ENCODE assay signal across 15 cellular contexts in the genomic region with DNA sequence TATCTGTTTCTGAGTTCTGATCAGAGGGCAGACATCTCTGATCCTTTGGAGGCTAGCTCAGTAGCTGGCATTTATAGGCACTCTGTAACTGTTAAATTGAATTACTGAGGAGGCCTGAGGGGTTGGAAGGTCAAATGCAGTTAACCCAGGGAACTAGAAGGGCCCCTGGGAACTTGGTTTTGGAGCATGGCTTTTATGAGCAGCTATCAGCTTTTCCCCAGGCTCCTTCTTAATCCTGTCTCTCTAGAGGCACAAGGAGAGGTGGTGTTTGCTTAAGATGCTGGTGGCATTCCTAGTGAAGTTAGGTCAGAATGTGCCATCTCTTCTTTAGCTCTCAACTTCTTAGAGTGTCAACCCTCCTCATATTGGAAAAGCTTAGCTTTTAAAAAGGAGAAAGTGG.
DNase-seq lines count a peak whose midpoint lies in the region; ATAC-seq and TF ChIP-seq lines count a peak whose summit lies in the region.
"Had no signal": no experiment of that assay in that cellular context is flagged by ENCODE, and none has a peak within 500 bp of the region (broad histone marks: within the 10 kb centered on the region; RNA-seq: fewer than 3 reads in every experiment).

No MANE protein-coding gene starts in this region.

- H3K9me3 ChIP-seq in breast epithelium = no peaks in the 10 kb centered on the region
- H3K9me3 ChIP-seq: HAP-1, lower lobe of right lung, spleen had no signal

- intact Hi-C loops in breast epithelium (cut with DNase I; ENCODE audit: low total_unique reads) (no loop called here), MCF 10A (cut with micrococcal nuclease) (no loop called here), dorsolateral prefrontal cortex (cut with DNase I) (no loop called here)
- intact Hi-C loops in dendritic cell treated with granulocyte-macrophage colony-stimulating factor and Interleukin-4, amounts not matched to agents 40 ng/mL and 50 ng/mL, for 4 days (cut with micrococcal nuclease) = no loop called here

- H3K27ac ChIP-seq in breast epithelium (peak overlapping the region; percentile 45 to 65), dorsolateral prefrontal cortex (no peak overlapping the region)
- H3K27ac ChIP-seq: lower lobe of right lung had no signal

- no peak for TF ChIP-seq POLR2A in breast epithelium (IDR thresholded peaks at IDR 0.05)

- H3K27me3 Mint-ChIP-seq in MCF 10A (ENCODE audit: insufficient read depth, unreplicated experiment) = no peaks in the 10 kb centered on the region
- H3K27me3 Mint-ChIP-seq in dendritic cell treated with granulocyte-macrophage colony-stimulating factor and Interleukin-4, amounts not matched to agents 40 ng/mL and 50 ng/mL, for 4 days = no peaks in the 10 kb centered on the region
- no peaks in the 10 kb centered on the region for H3K27me3 Mint-ChIP-seq in osteocyte (ENCODE audit: unreplicated experiment)
- H3K27me3 Mint-ChIP-seq in type B pancreatic cell = no peaks in the 10 kb centered on the region
- H3K27me3 Mint-ChIP-seq: activated CD4-positive, alpha-beta T cell treated with anti-CD3 and anti-CD28 coated beads, Interleukin-2, amount 10 ng/mL, durations not matched to agents 7 days and 5 days had no signal

- no peak overlapping the region for H3K4me3 ChIP-seq in breast epithelium
- no peak overlapping the region for H3K4me3 ChIP-seq in dorsolateral prefrontal cortex
- H3K4me3 ChIP-seq: GM12878, HAP-1, lower lobe of right lung, spleen had no signal

- CTCF ChIA-PET in MCF 10A (lab: Yijun Ruan, JAX) = interaction anchor here (0.6 to 1.7 kb wide), 5 partner anchors 16 to 544 kb away, joined by 3 to 7 read pairs (median 4); a partner anchor contains a TSS

- POLR2A ChIA-PET in MCF 10A (lab: Yijun Ruan, JAX) = interaction anchor here (1.0 kb wide), 1 partner anchor 9 kb away, joined by 3 read pairs; no protein-coding TSS in a partner anchor

- DNase-seq in breast epithelium (ENCODE audit: low spot score in 2 of 2) (no peak), MCF 10A (ENCODE audit: unreplicated experiment) (no peak), osteocyte (ENCODE audit: extremely low spot score, unreplicated experiment) (no peak), type B pancreatic cell (ENCODE audit: extremely low spot score, unreplicated experiment) (no peak), dorsolateral prefrontal cortex (no peak), DMS 273 (lab: John Stamatoyannopoulos, UW; ENCODE audit: unreplicated experiment) (no peak)
- DNase-seq: activated CD4-positive, alpha-beta T cell treated with anti-CD3 and anti-CD28 coated beads, Interleukin-2, amount 10 ng/mL, durations not matched to agents 7 days and 5 days; activated T-cell treated with anti-CD3 and anti-CD28 coated beads, Interleukin-2, amount 50 U/mL, for 72 hours; lower lobe of right lung; NCI-H1105 treated with DMSO at 0.1 percent for 48 hours; spleen had no signal

- H3K9me3 Mint-ChIP-seq in MCF 10A (ENCODE audit: unreplicated experiment) (no peaks in the 10 kb centered on the region), osteocyte (ENCODE audit: unreplicated experiment) (no peaks in the 10 kb centered on the region), type B pancreatic cell (peaks cover 5% of the 10 kb centered on the region)
- H3K9me3 Mint-ChIP-seq in dendritic cell treated with granulocyte-macrophage colony-stimulating factor and Interleukin-4, amounts not matched to agents 40 ng/mL and 50 ng/mL, for 4 days = no peaks in the 10 kb centered on the region
- H3K9me3 Mint-ChIP-seq: activated CD4-positive, alpha-beta T cell treated with anti-CD3 and anti-CD28 coated beads, Interleukin-2, amount 10 ng/mL, durations not matched to agents 7 days and 5 days; activated T-cell treated with anti-CD3 and anti-CD28 coated beads, Interleukin-2, amount 50 U/mL, for 72 hours had no signal

- no peaks in the 10 kb centered on the region for H3K36me3 ChIP-seq in breast epithelium
- H3K36me3 ChIP-seq: HAP-1, lower lobe of right lung, spleen had no signal

- H3K27ac Mint-ChIP-seq in MCF 10A (ENCODE audit: low read depth, unreplicated experiment) = no peak overlapping the region
- peak overlapping the region; percentile 50 for H3K27ac Mint-ChIP-seq in dendritic cell treated with granulocyte-macrophage colony-stimulating factor and Interleukin-4, amounts not matched to agents 40 ng/mL and 50 ng/mL, for 4 days
- peak overlapping the region; percentile 70 for H3K27ac Mint-ChIP-seq in osteocyte (ENCODE audit: unreplicated experiment)
- peak overlapping the region; percentile 63 for H3K27ac Mint-ChIP-seq in type B pancreatic cell
- H3K27ac Mint-ChIP-seq: activated CD4-positive, alpha-beta T cell treated with anti-CD3 and anti-CD28 coated beads, Interleukin-2, amount 10 ng/mL, durations not matched to agents 7 days and 5 days had no signal

- H3K4me3 Mint-ChIP-seq in MCF 10A (ENCODE audit: unreplicated experiment) = no peak overlapping the region
- no peak overlapping the region for H3K4me3 Mint-ChIP-seq in dendritic cell treated with granulocyte-macrophage colony-stimulating factor and Interleukin-4, amounts not matched to agents 40 ng/mL and 50 ng/mL, for 4 days
- no peak overlapping the region for H3K4me3 Mint-ChIP-seq in osteocyte (ENCODE audit: unreplicated experiment)
- H3K4me3 Mint-ChIP-seq in type B pancreatic cell = no peak overlapping the region
- H3K4me3 Mint-ChIP-seq: activated CD4-positive, alpha-beta T cell treated with anti-CD3 and anti-CD28 coated beads, Interleukin-2, amount 10 ng/mL, durations not matched to agents 7 days and 5 days had no signal

- H3K4me1 ChIP-seq in breast epithelium = peaks cover 0 to 12% of the 10 kb centered on the region in 2 donors

- peaks cover 34% of the 10 kb centered on the region for H3K4me1 Mint-ChIP-seq in MCF 10A (ENCODE audit: insufficient read depth, unreplicated experiment)
- H3K4me1 Mint-ChIP-seq in dendritic cell treated with granulocyte-macrophage colony-stimulating factor and Interleukin-4, amounts not matched to agents 40 ng/mL and 50 ng/mL, for 4 days (ENCODE audit: low read depth) = peaks cover 62% of the 10 kb centered on the region
- peaks cover 80% of the 10 kb centered on the region for H3K4me1 Mint-ChIP-seq in osteocyte (ENCODE audit: unreplicated experiment)
- H3K4me1 Mint-ChIP-seq in type B pancreatic cell (ENCODE audit: unreplicated experiment) = peaks cover 49% of the 10 kb centered on the region

- H3K27me3 ChIP-seq in breast epithelium (no peaks in the 10 kb centered on the region), dorsolateral prefrontal cortex (no peaks in the 10 kb centered on the region)
- H3K27me3 ChIP-seq: spleen had no signal

- H3K36me3 Mint-ChIP-seq in MCF 10A (ENCODE audit: insufficient read depth, unreplicated experiment) (peaks cover 7% of the 10 kb centered on the region), osteocyte (ENCODE audit: unreplicated experiment) (no peaks in the 10 kb centered on the region), type B pancreatic cell (peaks cover 24% of the 10 kb centered on the region)
- peaks cover 29% of the 10 kb centered on the region for H3K36me3 Mint-ChIP-seq in dendritic cell treated with granulocyte-macrophage colony-stimulating factor and Interleukin-4, amounts not matched to agents 40 ng/mL and 50 ng/mL, for 4 days (ENCODE audit: low read depth)

- BruUV-seq in MCF 10A (replicated peaks; lab: Mats Ljungman, UMichigan) = no TSS peak

- TF ChIP-seq CTCF in breast epithelium (IDR thresholded peaks at IDR 0.05) (no peak), MCF 10A (IDR thresholded peaks at IDR 0.05; ENCODE audit: unreplicated experiment) (no peak), osteocyte (IDR thresholded peaks at IDR 0.05) (no peak), type B pancreatic cell (conservative IDR thresholded peaks at IDR 0.05) (no peak), dorsolateral prefrontal cortex (IDR thresholded peaks at IDR 0.05 in 54 of 56, conservative IDR thresholded peaks at IDR 0.05 in 2 of 56; ENCODE audit: low read depth in 1 of 56, partially characterized antibody in 56 of 56) (no peak)

- ATAC-seq in HG02852 (IDR thresholded peaks at IDR 0.05; ENCODE audit: unreplicated experiment) = no peak
- ATAC-seq: activated T-cell treated with anti-CD3 and anti-CD28 coated beads, Interleukin-2, amount 50 U/mL, for 72 hours; GM12878 had no signal

Comparison
In these comparisons a context has a peak if more than half of its experiments do, and no peak if none do; other contexts are left out.
1. H3K27ac ChIP-seq: peak in breast epithelium (2 of 2); none in dorsolateral prefrontal cortex (0 of 59).